21 cellular contexts compared by ENCODE assay signal in genomic region chr2:81872043-81872442, GRCh38.
"Had no signal": no experiment of that assay in that cellular context is flagged by ENCODE, and none has a peak within 500 bp of the region (broad histone marks: within the 10 kb centered on the region; RNA-seq: fewer than 3 reads in every experiment).

No MANE protein-coding gene starts in this region.

- ATAC-seq: esophagus mucosa; gastroesophageal sphincter; pancreas; right lobe of liver; stimulated activated effector memory CD8-positive, alpha-beta T cell treated with anti-CD3 and anti-CD28 coated beads, Interleukin-12 subunit alpha, Interleukin-12 subunit beta, amount 100 ng/mL, for 72 hours; stimulated activated naive CD8-positive, alpha-beta T cell treated with anti-CD3 and anti-CD28 coated beads, Interleukin-15, Interleukin-2, amounts not matched to agents 100 U/mL and 50 U/mL, for 24 hours; upper lobe of right lung had no signal

- H3K4me1 ChIP-seq: pancreas, right lobe of liver, tibial artery, upper lobe of right lung, vagina had no signal

- H3K27ac Mint-ChIP-seq: endodermal cell; immature natural killer cell; naive B cell; nephron; progenitor cell of endocrine pancreas; stimulated activated effector memory CD8-positive, alpha-beta T cell treated with anti-CD3 and anti-CD28 coated beads, Interleukin-12 subunit alpha, Interleukin-12 subunit beta, amount 100 ng/mL, for 72 hours had no signal

- DNase-seq: effector CD4-positive, alpha-beta T cell; endodermal cell; glutamatergic neuron; immature natural killer cell; midbrain; naive B cell; occipital lobe; pancreas; right lobe of liver; stimulated activated CD4-positive, alpha-beta T cell treated with anti-CD3 and anti-CD28 coated beads, Interleukin-4, amount 100 ng/mL, for 1 hour; stimulated activated CD8-positive, alpha-beta memory T cell treated with anti-CD3 and anti-CD28 coated beads, Interleukin-4, amount 100 ng/mL, for 48 hours; stimulated activated naive CD8-positive, alpha-beta T cell treated with anti-CD3 and anti-CD28 coated beads, Interleukin-15, Interleukin-2, amounts not matched to agents 100 U/mL and 50 U/mL, for 24 hours; tibial artery; upper lobe of right lung had no signal

- H3K27me3 ChIP-seq: gastroesophageal sphincter, pancreas, right lobe of liver, tibial artery, upper lobe of right lung, vagina had no signal

- H3K9me3 ChIP-seq: gastroesophageal sphincter, pancreas, right lobe of liver, tibial artery, upper lobe of right lung, vagina had no signal

- H3K36me3 ChIP-seq: gastroesophageal sphincter, pancreas, right lobe of liver, tibial artery, upper lobe of right lung, vagina had no signal

- H3K4me3 Mint-ChIP-seq: endodermal cell; immature natural killer cell; naive B cell; nephron; stimulated activated effector memory CD8-positive, alpha-beta T cell treated with anti-CD3 and anti-CD28 coated beads, Interleukin-12 subunit alpha, Interleukin-12 subunit beta, amount 100 ng/mL, for 72 hours had no signal

- H3K36me3 Mint-ChIP-seq: naive B cell; stimulated activated effector memory CD8-positive, alpha-beta T cell treated with anti-CD3 and anti-CD28 coated beads, Interleukin-12 subunit alpha, Interleukin-12 subunit beta, amount 100 ng/mL, for 72 hours had no signal

- H3K4me1 Mint-ChIP-seq: endodermal cell; immature natural killer cell; naive B cell; nephron; stimulated activated effector memory CD8-positive, alpha-beta T cell treated with anti-CD3 and anti-CD28 coated beads, Interleukin-12 subunit alpha, Interleukin-12 subunit beta, amount 100 ng/mL, for 72 hours had no signal

- H3K27me3 Mint-ChIP-seq: naive B cell, progenitor cell of endocrine pancreas had no signal

- H3K27ac ChIP-seq: coronary artery, gastroesophageal sphincter, pancreas, right lobe of liver, tibial artery, upper lobe of right lung, vagina had no signal

- H3K4me3 ChIP-seq: coronary artery, gastroesophageal sphincter, pancreas, right lobe of liver, tibial artery, upper lobe of right lung, vagina had no signal
